9 cellular contexts compared by ENCODE assay signal in the genomic region with DNA sequence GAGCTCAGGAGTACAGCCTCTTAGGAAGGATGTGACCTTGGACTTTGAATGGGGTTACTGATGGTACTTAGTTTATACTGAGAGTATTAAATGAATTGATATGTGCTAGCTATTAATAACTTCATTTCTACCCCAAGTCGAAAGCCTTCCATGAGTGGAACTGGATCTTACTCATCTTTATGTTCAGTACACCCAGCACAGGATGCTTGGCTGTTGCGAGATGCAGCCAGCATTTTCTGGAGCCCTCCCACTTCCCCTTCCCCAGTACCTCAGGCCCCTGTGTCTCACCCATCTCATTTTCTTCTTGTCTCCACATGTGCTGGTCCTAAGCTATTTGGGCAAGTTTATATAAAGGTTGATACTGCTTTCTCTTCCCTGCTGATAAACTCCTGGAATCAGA. TPM values are rescaled to one million over a fixed set of nuclear protein-coding genes. Genes with fewer than 3 reads are reported as not detected.
DNase-seq lines count a peak whose midpoint lies in the region; ATAC-seq lines count a peak whose summit lies in the region.
"Had no signal": no experiment of that assay in that cellular context is flagged by ENCODE, and none has a peak within 500 bp of the region (broad histone marks: within the 10 kb centered on the region; RNA-seq: fewer than 3 reads in every experiment).

No MANE protein-coding gene starts in this region.

- peaks cover 87 to 90% (median 90%) of the 10 kb centered on the region in 3 donors for H3K4me1 Mint-ChIP-seq in T-cell
- H3K4me1 Mint-ChIP-seq in stimulated activated naive CD8-positive, alpha-beta T cell treated with anti-CD3 and anti-CD28 coated beads, Interleukin-15, Interleukin-2, amounts not matched to agents 100 ng/mL and 50 ng/mL, for 24 hours (ENCODE audit: low read depth), result peaks cover 78% of the 10 kb centered on the region

- H3K27ac ChIP-seq in epithelial cell of prostate, result peak overlapping the region; percentile 100

- peak overlapping the region; percentile 42 to 74 (median 65) for H3K4me3 Mint-ChIP-seq in T-cell
- peak overlapping the region; percentile 55 for H3K4me3 Mint-ChIP-seq in stimulated activated naive CD8-positive, alpha-beta T cell treated with anti-CD3 and anti-CD28 coated beads, Interleukin-15, Interleukin-2, amounts not matched to agents 100 ng/mL and 50 ng/mL, for 24 hours
- H3K4me3 Mint-ChIP-seq: nephron progenitor cell had no signal

- CTCF ChIA-PET in T-cell (lab: Charles Lee), result interaction anchor here (0.6 to 1.3 kb wide), 5 partner anchors 11 to 105 kb away, joined by 3 to 4 read pairs (median 3); no protein-coding TSS in a partner anchor

- no peaks in the 10 kb centered on the region for H3K27me3 Mint-ChIP-seq in T-cell
- H3K27me3 Mint-ChIP-seq in stimulated activated naive CD8-positive, alpha-beta T cell treated with anti-CD3 and anti-CD28 coated beads, Interleukin-15, Interleukin-2, amounts not matched to agents 100 ng/mL and 50 ng/mL, for 24 hours, result no peaks in the 10 kb centered on the region

- peak overlapping the region; percentile 95 to 98 for H3K27ac Mint-ChIP-seq in T-cell
- peak overlapping the region; percentile 84 for H3K27ac Mint-ChIP-seq in stimulated activated naive CD8-positive, alpha-beta T cell treated with anti-CD3 and anti-CD28 coated beads, Interleukin-15, Interleukin-2, amounts not matched to agents 100 ng/mL and 50 ng/mL, for 24 hours
- H3K27ac Mint-ChIP-seq: nephron progenitor cell had no signal

- POLR2A ChIA-PET in T-cell (lab: Charles Lee), result interaction anchor here in 1 of 2 donors (0.7 kb wide), 1 partner anchor 11 kb away, joined by 3 read pairs; no protein-coding TSS in a partner anchor

- ATAC-seq in T-cell (replicated peaks in 1 of 4) (peak; percentile 34 to 53 (median 46)), GM21447 (IDR thresholded peaks at IDR 0.05; ENCODE audit: unreplicated experiment) (no peak), GM21717 (IDR thresholded peaks at IDR 0.05; ENCODE audit: unreplicated experiment) (no peak)

- peaks cover 69% of the 10 kb centered on the region for H3K36me3 Mint-ChIP-seq in T-cell
- peaks cover 77% of the 10 kb centered on the region for H3K36me3 Mint-ChIP-seq in stimulated activated naive CD8-positive, alpha-beta T cell treated with anti-CD3 and anti-CD28 coated beads, Interleukin-15, Interleukin-2, amounts not matched to agents 100 ng/mL and 50 ng/mL, for 24 hours (ENCODE audit: low read depth)

- no peaks in the 10 kb centered on the region for H3K9me3 Mint-ChIP-seq in T-cell
- H3K9me3 Mint-ChIP-seq in stimulated activated naive CD8-positive, alpha-beta T cell treated with anti-CD3 and anti-CD28 coated beads, Interleukin-15, Interleukin-2, amounts not matched to agents 100 ng/mL and 50 ng/mL, for 24 hours, result no peaks in the 10 kb centered on the region
- H3K9me3 Mint-ChIP-seq: nephron progenitor cell had no signal

- peak; percentile 74 for DNase-seq in activated effector memory CD4-positive, alpha-beta T cell treated with anti-CD3 and anti-CD28 coated beads, Interleukin-2, amount 50 U/mL, for 16 hours
- DNase-seq in activated effector memory CD4-positive, alpha-beta T cell treated with Interleukin-2 at 50 U/mL for 16 hours, result no peak
- DNase-seq in T-cell (peak in 3 of 34 experiments; percentile 21 to 26 (median 24)), epithelial cell of prostate (ENCODE audit: low read depth, low spot score) (no peak), GM03348 (ENCODE audit: low spot score) (no peak)
- DNase-seq: nephron progenitor cell had no signal

RNA-seq across cellular contexts. Expression of gene UPP1, which starts 7.2 kb away (rescaled TPM):
- 100 to 1,000 TPM in 3 of 5 donors, 10 to 100 TPM in 2; 77.7 to 227 (median 177) TPM for total RNA-seq in T-cell

Comparison
In these comparisons a context has a peak if more than half of its experiments do, and no peak if none do; other contexts are left out.
1. ATAC-seq: peak in T-cell (4 of 4); none in GM21447 (single experiment) and GM21717 (single experiment).